Comparison of ENCODE assay signal across 8 cellular contexts in genomic region chr1:160098852-160099647, GRCh38. TPM values are rescaled to one million over a fixed set of nuclear protein-coding genes. Genes with fewer than 3 reads are reported as not detected.
DNase-seq lines count a peak whose midpoint lies in the region; ATAC-seq and TF ChIP-seq lines count a peak whose summit lies in the region.

No MANE protein-coding gene starts in this region.

- H3K9me3 ChIP-seq in SK-N-SH (no peaks in the 10 kb centered on the region), osteoblast (ENCODE audit: low read depth, low read length) (no peaks in the 10 kb centered on the region), testis (no peaks in the 10 kb centered on the region)

- H2AFZ ChIP-seq in SK-N-SH (ENCODE audit: low read depth) (peak overlapping the region; percentile 87), osteoblast (ENCODE audit: low read length) (peak overlapping the region; percentile 97)

- H3K4me2 ChIP-seq in SK-N-SH (peak overlapping the region; percentile 74), osteoblast (ENCODE audit: insufficient read depth, low read length) (peak overlapping the region; percentile 99)

- H3K36me3 ChIP-seq in GM06990 (ENCODE audit: control insufficient read depth, insufficient read depth, low read length) (peaks cover 4% of the 10 kb centered on the region), SK-N-SH (replicated peaks in 1 of 2; ENCODE audit: control insufficient read depth in 1 of 2, insufficient read depth in 2 of 2, low read length in 1 of 2) (no peaks in the 10 kb centered on the region), osteoblast (ENCODE audit: insufficient read depth, low read length) (no peaks in the 10 kb centered on the region), testis (ENCODE audit: low read depth, missing control alignments) (no peaks in the 10 kb centered on the region)

- H3K79me2 ChIP-seq in SK-N-SH (ENCODE audit: insufficient read depth), result no peaks in the 10 kb centered on the region
- H3K79me2 ChIP-seq in osteoblast (ENCODE audit: insufficient read depth, low read length), result no peaks in the 10 kb centered on the region

- H3K27me3 ChIP-seq in GM06990 (replicated peaks; ENCODE audit: control insufficient read depth, insufficient read depth, low read length), result peaks cover 1% of the 10 kb centered on the region; the same call in 1 of the 2 replicates
- H3K27me3 ChIP-seq in SK-N-SH (ENCODE audit: insufficient read depth), result no peaks in the 10 kb centered on the region
- H3K27me3 ChIP-seq in osteoblast (ENCODE audit: insufficient read depth, low read length), result no peaks in the 10 kb centered on the region
- H3K27me3 ChIP-seq in testis, result no peaks in the 10 kb centered on the region

- H3K36me3 Mint-ChIP-seq in HFFc6 (ENCODE audit: low read depth), result no peaks in the 10 kb centered on the region
- peaks cover 6% of the 10 kb centered on the region in 2 donors for H3K36me3 Mint-ChIP-seq in activated naive CD4-positive, alpha-beta T cell treated with anti-CD3 and anti-CD28 coated beads, Interleukin-2, amount 50 U/mL, for 72 hours

- H3K9me3 Mint-ChIP-seq in HFFc6, result no peaks in the 10 kb centered on the region
- H3K9me3 Mint-ChIP-seq in activated naive CD4-positive, alpha-beta T cell treated with anti-CD3 and anti-CD28 coated beads, Interleukin-2, amount 50 U/mL, for 72 hours, result no peaks in the 10 kb centered on the region

- intact Hi-C loops in testis (cut with DNase I; ENCODE audit: low total_unique reads), result no loop called here

- 0 out of 2 replicates have a peak overlapping the region, but pooled peaks have one; percentile 6 for H3K27ac Mint-ChIP-seq in HFFc6
- peak overlapping the region; percentile 81 to 90 for H3K27ac Mint-ChIP-seq in activated naive CD4-positive, alpha-beta T cell treated with anti-CD3 and anti-CD28 coated beads, Interleukin-2, amount 50 U/mL, for 72 hours

- H3K4me1 ChIP-seq in SK-N-SH (ENCODE audit: control insufficient read depth in 1 of 2, insufficient read depth in 2 of 2, low read depth in 1 of 2, low read length in 1 of 2) (peaks cover 7 to 28% of the 10 kb centered on the region in 2 experiments; a peak in 1 of 4 replicates), osteoblast (ENCODE audit: insufficient read depth, low read length) (peaks cover 27% of the 10 kb centered on the region), testis (peaks cover 38% of the 10 kb centered on the region)

- peaks cover 11% of the 10 kb centered on the region for H3F3A ChIP-seq in SK-N-SH (replicated peaks; ENCODE audit: insufficient read depth)

- ATAC-seq in activated naive CD4-positive, alpha-beta T cell treated with anti-CD3 and anti-CD28 coated beads, Interleukin-2, amount 50 U/mL, for 72 hours, result peak; percentile 85 to 88

- H3K4me3 ChIP-seq in GM06990 (replicated peaks; ENCODE audit: low read depth, low read length) (peak overlapping the region; percentile 61), NB4 (ENCODE audit: low read depth, low read length) (peak overlapping the region; percentile 45), SK-N-SH (ENCODE audit: low read depth in 2 of 2, low read length in 1 of 2) (peak overlapping the region; percentile 36 to 44; a peak in 3 of 4 replicates), osteoblast (ENCODE audit: insufficient read depth, low read length) (peak overlapping the region; percentile 81), testis (peak overlapping the region; percentile 78 to 94)

- DNase-seq in GM06990 (ENCODE audit: extremely low read depth, insufficient read length), result peak; percentile 93
- DNase-seq in HFFc6, result peak; percentile 84
- peak; percentile 94 for DNase-seq in NB4 (ENCODE audit: low read depth)
- DNase-seq in SK-N-SH, result peak; percentile 98
- DNase-seq in activated naive CD4-positive, alpha-beta T cell treated with anti-CD3 and anti-CD28 coated beads, Interleukin-2, amount 50 U/mL, for 72 hours (ENCODE audit: low spot score in 2 of 2), result peak; percentile 95 to 97
- peak; percentile 96 for DNase-seq in glomerular visceral epithelial cell (ENCODE audit: extremely low spot score)
- DNase-seq in osteoblast (ENCODE audit: insufficient read length, low spot score, missing footprints), result peak; percentile 99
- peak; percentile 98 for DNase-seq in testis

- H3K27ac ChIP-seq in SK-N-SH (ENCODE audit: low read depth in 2 of 2, low read length in 1 of 2) (peak overlapping the region; percentile 35 to 55; a peak in 3 of 4 replicates), osteoblast (ENCODE audit: low read depth, low read length) (peak overlapping the region; percentile 46), testis (peak overlapping the region; percentile 89 to 92)

- H3K4me3 Mint-ChIP-seq in HFFc6, result peak overlapping the region; percentile 84

- POLR2A ChIA-PET in SK-N-SH (lab: Yijun Ruan, JAX), result interaction anchor here (1.1 to 1.7 kb wide), 2 partner anchors 13 to 29 kb away, joined by 3 to 5 read pairs; partner anchors contain the start of gene KCNJ10

- WGBS in SK-N-SH (ENCODE audit: low lambda C conversion rate), result 13% methylated on average over 24 of the region's 40 CpGs
- WGBS in testis, 2 donors, result 6 to 9% methylated on average over 8 to 16 of the region's 40 CpGs

- H3K4me1 Mint-ChIP-seq in HFFc6 (ENCODE audit: low read depth), result peaks cover 44% of the 10 kb centered on the region

- peak overlapping the region; percentile 27; the same call in 1 of the 2 replicates for H3K9ac ChIP-seq in SK-N-SH

- no peak for TF ChIP-seq CTCF in GM06990 (IDR thresholded peaks at IDR 0.05; ENCODE audit: insufficient read depth, low read length, poor library complexity, severe bottlenecking)
- no peak for TF ChIP-seq CTCF in HFFc6 (IDR thresholded peaks at IDR 0.05)
- TF ChIP-seq CTCF in NB4 (IDR thresholded peaks at IDR 0.05; ENCODE audit: low read depth, low read length), result no peak
- no peak for TF ChIP-seq CTCF in SK-N-SH (IDR thresholded peaks at IDR 0.05)
- no peak for TF ChIP-seq CTCF in osteoblast (IDR thresholded peaks at IDR 0.05; ENCODE audit: extremely low read depth, low read depth, low read length)
- no peak for TF ChIP-seq CTCF in testis (IDR thresholded peaks at IDR 0.05)

- peaks cover 5% of the 10 kb centered on the region for H3K27me3 Mint-ChIP-seq in HFFc6 (ENCODE audit: insufficient read depth)

- TF ChIP-seq RAD21 in SK-N-SH (IDR thresholded peaks at IDR 0.05; ENCODE audit: low read length), result no peak

- TF ChIP-seq EP300 in SK-N-SH (IDR thresholded peaks at IDR 0.05; ENCODE audit: borderline replicate concordance in 1 of 2, low read depth in 1 of 2, low read length in 1 of 2), result no peak

- CTCF ChIA-PET in SK-N-SH (lab: Yijun Ruan, JAX), result interaction anchor here (1.3 to 8.4 kb wide), 11 partner anchors 10 to 277 kb away, joined by 3 to 132 read pairs (median 10); partner anchors contain the start of gene KCNJ9

- TF ChIP-seq POLR2A in NB4 (IDR thresholded peaks at IDR 0.05; ENCODE audit: extremely low read depth, insufficient read length) (peak; percentile 36), testis (IDR thresholded peaks at IDR 0.05) (no peak)

- H3K9me2 ChIP-seq in SK-N-SH, result no peaks in the 10 kb centered on the region

- H4K20me1 ChIP-seq in SK-N-SH (ENCODE audit: insufficient read depth) (no peaks in the 10 kb centered on the region), osteoblast (ENCODE audit: insufficient read depth, low read length) (no peaks in the 10 kb centered on the region)

RNA-seq across cellular contexts. Expression of gene IGSF8, which starts 0.6 kb away (rescaled TPM):
- total RNA-seq in HFFc6 (2021; fragmentation: NEBNext Ultra II Directional; extraction: Animal tissue kit (Norgen Biotek cat#: 25700)), result 10 to 100 TPM in 5 of 6 experiments, 1 to 10 TPM in 1; 9.6 to 12.9 (median 11.2) TPM
- polyA plus RNA-seq in SK-N-SH (2012; rRNA removed) (67.9 and 70.7 TPM in 2 replicates), testis (ENCODE audit: insufficient read depth, low read depth, low replicate concordance) (79.8 TPM)
- polyA plus RNA-seq in SK-N-SH (2012; cell fraction: cytosol; rRNA removed), result 25.4 and 43.9 TPM in 2 replicates
- polyA plus RNA-seq in SK-N-SH (2012; cell fraction: nucleus; rRNA removed), result 92.0 and 109 TPM in 2 replicates
- total RNA-seq in activated naive CD4-positive, alpha-beta T cell treated with anti-CD3 and anti-CD28 coated beads, Interleukin-2, amount 50 U/mL, for 72 hours, result 10 to 100 TPM; 29.9 to 35.2 TPM
- total RNA-seq in osteoblast (18.0 and 19.9 TPM in 2 replicates), testis (100 to 1,000 TPM; 104 to 119 TPM)

RNA-seq across cellular contexts. Expression of gene ATP1A2, which starts 16.5 kb away (rescaled TPM):
- total RNA-seq in HFFc6 (2021; fragmentation: NEBNext Ultra II Directional; extraction: Animal tissue kit (Norgen Biotek cat#: 25700)), result under 1 TPM in 5 of 6 experiments, not detected in 1; 0.09 to 0.17 (median 0.14) TPM
- polyA plus RNA-seq in SK-N-SH (2012; rRNA removed) (0.07 and 0.10 TPM in 2 replicates), testis (ENCODE audit: insufficient read depth, low read depth, low replicate concordance) (13.2 TPM)
- polyA plus RNA-seq in SK-N-SH (2012; cell fraction: cytosol; rRNA removed), result 0.01 TPM in 1 of 2 replicates, not detected in the other
- 0.06 and 0.07 TPM in 2 replicates for polyA plus RNA-seq in SK-N-SH (2012; cell fraction: nucleus; rRNA removed)
- not detected for total RNA-seq in activated naive CD4-positive, alpha-beta T cell treated with anti-CD3 and anti-CD28 coated beads, Interleukin-2, amount 50 U/mL, for 72 hours
- total RNA-seq in osteoblast (0.72 and 1.2 TPM in 2 replicates), testis (10 to 100 TPM; 14.2 to 27.9 TPM)

RNA-seq across cellular contexts. Expression of gene KCNJ9, which starts 17.7 kb away (rescaled TPM):
- total RNA-seq in HFFc6 (2021; fragmentation: NEBNext Ultra II Directional; extraction: Animal tissue kit (Norgen Biotek cat#: 25700)), result not detected
- polyA plus RNA-seq in SK-N-SH (2012; rRNA removed) (0.02 and 0.05 TPM in 2 replicates), testis (ENCODE audit: insufficient read depth, low read depth, low replicate concordance) (0.37 TPM)
- 0.01 and 0.03 TPM in 2 replicates for polyA plus RNA-seq in SK-N-SH (2012; cell fraction: cytosol; rRNA removed)
- polyA plus RNA-seq in SK-N-SH (2012; cell fraction: nucleus; rRNA removed), result 0.01 TPM in 1 of 2 replicates, not detected in the other
- total RNA-seq in activated naive CD4-positive, alpha-beta T cell treated with anti-CD3 and anti-CD28 coated beads, Interleukin-2, amount 50 U/mL, for 72 hours, result under 1 TPM in 1 of 2 donors, not detected in 1; 0.06 TPM
- total RNA-seq in osteoblast (not detected in 2 replicates), testis (under 1 TPM; 0.55 to 0.68 TPM)

RNA-seq across cellular contexts. Expression of gene KCNJ10, which starts 29.1 kb away (rescaled TPM):
- total RNA-seq in HFFc6 (2021; fragmentation: NEBNext Ultra II Directional; extraction: Animal tissue kit (Norgen Biotek cat#: 25700)), result not detected
- polyA plus RNA-seq in SK-N-SH (2012; rRNA removed) (0.03 TPM in 1 of 2 replicates, not detected in the other), testis (ENCODE audit: insufficient read depth, low read depth, low replicate concordance) (1.9 TPM)
- not detected in 2 replicates for polyA plus RNA-seq in SK-N-SH (2012; cell fraction: cytosol; rRNA removed)
- not detected in 2 replicates for polyA plus RNA-seq in SK-N-SH (2012; cell fraction: nucleus; rRNA removed)
- total RNA-seq in activated naive CD4-positive, alpha-beta T cell treated with anti-CD3 and anti-CD28 coated beads, Interleukin-2, amount 50 U/mL, for 72 hours, result not detected
- total RNA-seq in osteoblast (not detected in 2 replicates), testis (1 to 10 TPM in 1 of 2 donors, under 1 TPM in 1; 0.79 to 1.5 TPM)

RNA-seq across cellular contexts. Expression of gene ATP1A4, which starts 52.4 kb away (rescaled TPM):
- not detected for total RNA-seq in HFFc6 (2021; fragmentation: NEBNext Ultra II Directional; extraction: Animal tissue kit (Norgen Biotek cat#: 25700))
- polyA plus RNA-seq in SK-N-SH (2012; rRNA removed) (not detected in 2 replicates), testis (ENCODE audit: insufficient read depth, low read depth, low replicate concordance) (38.6 TPM)
- polyA plus RNA-seq in SK-N-SH (2012; cell fraction: cytosol; rRNA removed), result not detected in 2 replicates
- polyA plus RNA-seq in SK-N-SH (2012; cell fraction: nucleus; rRNA removed), result 0.02 TPM in 2 replicates
- total RNA-seq in activated naive CD4-positive, alpha-beta T cell treated with anti-CD3 and anti-CD28 coated beads, Interleukin-2, amount 50 U/mL, for 72 hours, result not detected
- total RNA-seq in osteoblast (not detected in 2 replicates), testis (10 to 100 TPM; 13.3 to 23.0 TPM)

Comparison
In these comparisons a context has a peak if more than half of its experiments do, and no peak if none do; other contexts are left out.
1. Peak in every context shown above with its lines: DNase-seq, ATAC-seq, H3K4me3 ChIP-seq and H3K27ac ChIP-seq.